ENCODE assay signal across 12 cellular contexts in the genomic region with DNA sequence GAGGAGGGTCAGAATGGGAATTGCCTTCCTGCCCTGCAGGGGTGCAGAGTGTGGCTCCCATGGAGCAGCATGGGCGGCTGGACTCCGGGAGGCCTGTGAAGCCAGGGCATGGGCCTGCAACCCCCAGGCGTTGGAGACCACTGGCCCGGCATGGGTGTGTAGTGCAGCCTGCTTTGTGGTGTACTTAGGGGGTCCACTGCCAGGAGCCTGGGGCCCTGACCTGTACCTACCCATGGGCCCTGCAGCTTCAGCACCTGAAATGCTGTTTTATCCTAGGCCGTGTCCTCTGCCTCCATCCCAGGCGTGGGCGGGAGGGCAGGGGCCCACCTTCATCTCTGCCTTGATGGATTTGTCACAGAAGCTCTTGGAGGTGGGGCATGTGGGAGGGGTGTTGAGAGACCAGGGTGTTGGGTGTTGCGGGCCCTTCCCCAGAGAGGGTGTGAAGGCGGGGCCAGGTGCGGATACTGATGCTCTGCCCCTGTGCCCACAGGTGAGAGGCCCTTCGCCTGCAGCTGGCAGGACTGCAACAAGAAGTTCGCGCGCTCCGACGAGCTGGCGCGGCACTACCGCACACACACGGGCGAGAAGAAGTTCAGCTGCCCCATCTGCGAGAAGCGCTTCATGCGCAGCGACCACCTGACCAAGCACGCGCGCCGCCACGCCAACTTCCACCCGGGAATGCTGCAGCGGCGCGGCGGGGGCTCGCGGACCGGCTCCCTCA. TPM values are rescaled to one million over a fixed set of nuclear protein-coding genes. Genes with fewer than 3 reads are reported as not detected.
DNase-seq lines count a peak whose midpoint lies in the region; ATAC-seq and TF ChIP-seq lines count a peak whose summit lies in the region.
"Had no signal": no experiment of that assay in that cellular context is flagged by ENCODE, and none has a peak within 500 bp of the region (broad histone marks: within the 10 kb centered on the region; RNA-seq: fewer than 3 reads in every experiment).

No MANE protein-coding gene starts in this region.

- ATAC-seq in CD4-positive, alpha-beta T cell (ENCODE audit: poor library complexity), result no peak
- no peak for ATAC-seq in T-helper 17 cell
- ATAC-seq in HG02970 (IDR thresholded peaks at IDR 0.05; ENCODE audit: low FRiP score, unreplicated experiment), result no peak
- ATAC-seq in HG03439 (IDR thresholded peaks at IDR 0.05; ENCODE audit: unreplicated experiment), result no peak
- ATAC-seq in GM18520 (IDR thresholded peaks at IDR 0.05; ENCODE audit: unreplicated experiment), result no peak

- H3K27me3 Mint-ChIP-seq in CD4-positive, alpha-beta T cell, result no peaks in the 10 kb centered on the region
- no peaks in the 10 kb centered on the region for H3K27me3 Mint-ChIP-seq in T-helper 17 cell
- H3K27me3 Mint-ChIP-seq: activated naive CD8-positive, alpha-beta T cell treated with anti-CD3 and anti-CD28 coated beads, Interleukin-2, amount 10 ng/mL, durations not matched to agents 7 days and 5 days had no signal

- H3K36me3 ChIP-seq in right atrium auricular region, result peaks cover 26% of the 10 kb centered on the region
- peaks cover 0 to 54% (median 34%) of the 10 kb centered on the region in 6 donors for H3K36me3 ChIP-seq in spleen

- H3K36me3 Mint-ChIP-seq in CD4-positive, alpha-beta T cell (ENCODE audit: low read depth), result peaks cover 81% of the 10 kb centered on the region
- H3K36me3 Mint-ChIP-seq in T-helper 17 cell (ENCODE audit: low read depth), result peaks cover 2% of the 10 kb centered on the region

- intact Hi-C loops in CD4-positive, alpha-beta T cell (cut with DNase I, micrococcal nuclease), result no loop called here
- intact Hi-C loops in spleen (cut with DNase I; ENCODE audit: low total_unique reads), result no loop called here

- H3K27me3 ChIP-seq in CD4-positive, alpha-beta T cell (ENCODE audit: control insufficient read depth, insufficient read depth, low read length), result no peaks in the 10 kb centered on the region
- no peaks in the 10 kb centered on the region for H3K27me3 ChIP-seq in right atrium auricular region
- H3K27me3 ChIP-seq in spleen (replicated peaks in 1 of 7), result no peaks in the 10 kb centered on the region

- no peak for TF ChIP-seq POLR2A in spleen (IDR thresholded peaks at IDR 0.05)

- H3K9me3 Mint-ChIP-seq in CD4-positive, alpha-beta T cell, result peaks cover 3% of the 10 kb centered on the region
- H3K9me3 Mint-ChIP-seq: activated naive CD8-positive, alpha-beta T cell treated with anti-CD3 and anti-CD28 coated beads, Interleukin-2, amount 10 ng/mL, durations not matched to agents 7 days and 5 days had no signal

- no peak for TF ChIP-seq CTCF in CD4-positive, alpha-beta T cell (IDR thresholded peaks at IDR 0.05)
- TF ChIP-seq CTCF in right atrium auricular region (IDR thresholded peaks at IDR 0.05), result no peak
- no peak for TF ChIP-seq CTCF in spleen (IDR thresholded peaks at IDR 0.05 in 8 of 11, conservative IDR thresholded peaks at IDR 0.05 in 3 of 11)

- H3K27ac Mint-ChIP-seq in CD4-positive, alpha-beta T cell, result peak overlapping the region; percentile 68
- H3K27ac Mint-ChIP-seq in T-helper 17 cell, result peak overlapping the region; percentile 77

- H3K27ac ChIP-seq in CD4-positive, alpha-beta T cell (ENCODE audit: low read depth, low read length), result peak overlapping the region; percentile 48
- H3K27ac ChIP-seq in right atrium auricular region, result peak overlapping the region; percentile 90 to 96
- H3K27ac ChIP-seq in spleen, result peak overlapping the region in 3 of 8 donors; percentile 98 to 100 (median 99)
- H3K27ac ChIP-seq: WERI-Rb-1 had no signal

- no peak overlapping the region for H3K4me3 ChIP-seq in right atrium auricular region
- H3K4me3 ChIP-seq in spleen, result no peak overlapping the region

- H3K9me3 ChIP-seq in CD4-positive, alpha-beta T cell (ENCODE audit: control insufficient read depth, low read length), result no peaks in the 10 kb centered on the region
- no peaks in the 10 kb centered on the region for H3K9me3 ChIP-seq in T-helper 17 cell (ENCODE audit: control insufficient read depth, low read length, poor library complexity, severe bottlenecking)
- H3K9me3 ChIP-seq in right atrium auricular region, result no peaks in the 10 kb centered on the region
- H3K9me3 ChIP-seq in spleen, result peaks cover 0 to 5% (median 0%) of the 10 kb centered on the region in 8 donors

- peaks cover 86% of the 10 kb centered on the region for H3K4me1 Mint-ChIP-seq in CD4-positive, alpha-beta T cell (ENCODE audit: low read depth)
- peaks cover 49% of the 10 kb centered on the region for H3K4me1 Mint-ChIP-seq in T-helper 17 cell

- 95 to 97% (median 97%) methylated on average over 14 to 38 of the region's 38 CpGs for WGBS in spleen, 5 donors

- DNase-seq in CD4-positive, alpha-beta T cell, result no peak
- DNase-seq in T-helper 17 cell (no peak), right atrium auricular region (ENCODE audit: low spot score) (no peak), spleen (peak; percentile 76), DMS53 treated with DMSO at 0.1 percent for 48 hours (lab: John Stamatoyannopoulos, UW; ENCODE audit: unreplicated experiment) (no peak)
- DNase-seq: activated naive CD8-positive, alpha-beta T cell treated with anti-CD3 and anti-CD28 coated beads, Interleukin-2, amount 10 ng/mL, durations not matched to agents 7 days and 5 days; KG1; stimulated activated CD4-positive, alpha-beta T cell treated with anti-CD3 and anti-CD28 coated beads, Interleukin-2, amount 100 ng/mL, for 48 hours; WERI-Rb-1 had no signal

- CTCF ChIA-PET in CD4-positive, alpha-beta T cell (lab: Charles Lee), result no interaction called here

- H3K4me1 ChIP-seq in right atrium auricular region, result peaks cover 0 to 89% of the 10 kb centered on the region in 2 donors
- H3K4me1 ChIP-seq in spleen, result peaks cover 0 to 100% (median 89%) of the 10 kb centered on the region in 6 donors

- H3K4me3 Mint-ChIP-seq in CD4-positive, alpha-beta T cell, result no peak overlapping the region
- H3K4me3 Mint-ChIP-seq in T-helper 17 cell, result peak overlapping the region; percentile 12

- POLR2A ChIA-PET in CD4-positive, alpha-beta T cell (lab: Charles Lee), result interaction anchor here (0.7 to 1.1 kb wide), 3 partner anchors 8 to 45 kb away, joined by 3 read pairs; a partner anchor contains a TSS

RNA-seq across cellular contexts. Expression of a gene that starts 45.0 kb away (rescaled TPM):
- 100 to 1,000 TPM; 284 to 308 TPM for total RNA-seq in CD4-positive, alpha-beta T cell
- 100 to 1,000 TPM; 184 to 226 TPM for total RNA-seq in T-helper 17 cell
- total RNA-seq in right atrium auricular region, result 10 to 100 TPM; 52.8 to 54.6 TPM
- total RNA-seq in spleen, result 100 to 1,000 TPM in 1 of 7 donors, 10 to 100 TPM in 6; 71.6 to 111 (median 85.8) TPM
- 10 to 100 TPM; 21.8 to 43.3 (median 43.1) TPM for polyA plus RNA-seq in spleen
